19 cellular contexts compared by ENCODE assay signal in the genomic region with DNA sequence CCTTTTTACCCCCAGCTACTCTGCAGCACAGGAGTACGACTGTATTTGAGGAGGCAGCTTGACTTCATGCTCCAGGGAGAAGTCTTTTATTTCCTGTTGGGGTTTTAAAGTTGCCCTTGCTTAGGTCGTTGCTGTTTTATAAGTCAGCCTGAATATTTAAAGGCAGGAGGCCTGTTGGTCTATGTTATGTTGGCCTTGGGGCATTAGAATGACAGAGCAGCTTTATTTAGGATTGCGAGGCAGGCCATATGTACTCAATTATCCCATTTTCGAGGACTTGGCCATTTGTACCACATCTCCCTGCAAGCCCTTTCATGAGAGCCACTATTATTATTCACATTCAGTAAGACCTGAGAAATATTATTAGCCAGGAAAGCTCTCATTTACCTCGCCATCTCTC. TPM values are rescaled to one million over a fixed set of nuclear protein-coding genes. Genes with fewer than 3 reads are reported as not detected.
DNase-seq lines count a peak whose midpoint lies in the region; ATAC-seq and TF ChIP-seq lines count a peak whose summit lies in the region.
"Had no signal": no experiment of that assay in that cellular context is flagged by ENCODE, and none has a peak within 500 bp of the region (broad histone marks: within the 10 kb centered on the region; RNA-seq: fewer than 3 reads in every experiment).

No MANE protein-coding gene starts in this region.

- no peak for ATAC-seq in Right ventricle myocardium inferior
- ATAC-seq in stimulated activated effector memory CD8-positive, alpha-beta T cell treated with anti-CD3 and anti-CD28 coated beads, Interleukin-12 subunit alpha, Interleukin-12 subunit beta, amount 100 ng/mL, for 72 hours: no peak

- H3K27ac ChIP-seq in cardiac muscle cell (peak overlapping the region; percentile 55), SK-N-MC (peak overlapping the region; percentile 76)
- H3K27ac ChIP-seq: 22Rv1, PC-9 had no signal

- peaks cover 20% of the 10 kb centered on the region for H3K4me1 ChIP-seq in cardiac muscle cell (ENCODE audit: low read depth)

- no peak overlapping the region for H3K27ac Mint-ChIP-seq in type B pancreatic cell
- H3K27ac Mint-ChIP-seq in stimulated activated effector memory CD8-positive, alpha-beta T cell treated with anti-CD3 and anti-CD28 coated beads, Interleukin-12 subunit alpha, Interleukin-12 subunit beta, amount 100 ng/mL, for 72 hours: no peak overlapping the region
- H3K27ac Mint-ChIP-seq: IgD-negative memory B cell had no signal

- H3K27me3 ChIP-seq in cardiac muscle cell: no peaks in the 10 kb centered on the region

- H3K9me3 ChIP-seq in cardiac muscle cell (ENCODE audit: low read depth) (no peaks in the 10 kb centered on the region), SK-N-MC (ENCODE audit: low read depth, low read length) (no peaks in the 10 kb centered on the region)

- H3K4me1 Mint-ChIP-seq in type B pancreatic cell (ENCODE audit: unreplicated experiment): peaks cover 42% of the 10 kb centered on the region
- H3K4me1 Mint-ChIP-seq in stimulated activated effector memory CD8-positive, alpha-beta T cell treated with anti-CD3 and anti-CD28 coated beads, Interleukin-12 subunit alpha, Interleukin-12 subunit beta, amount 100 ng/mL, for 72 hours: no peaks in the 10 kb centered on the region
- H3K4me1 Mint-ChIP-seq: IgD-negative memory B cell had no signal

- H3K36me3 Mint-ChIP-seq in type B pancreatic cell: peaks cover 13% of the 10 kb centered on the region
- no peaks in the 10 kb centered on the region for H3K36me3 Mint-ChIP-seq in stimulated activated effector memory CD8-positive, alpha-beta T cell treated with anti-CD3 and anti-CD28 coated beads, Interleukin-12 subunit alpha, Interleukin-12 subunit beta, amount 100 ng/mL, for 72 hours
- H3K36me3 Mint-ChIP-seq: IgD-negative memory B cell had no signal

- TF ChIP-seq CTCF in cardiac muscle cell (IDR thresholded peaks at IDR 0.05; ENCODE audit: low read depth, low read length) (no peak), type B pancreatic cell (conservative IDR thresholded peaks at IDR 0.05) (no peak)

- intact Hi-C loops in Right ventricle myocardium inferior (cut with DNase I): no loop called here

- H3K9me3 Mint-ChIP-seq in type B pancreatic cell: peaks cover 2% of the 10 kb centered on the region
- H3K9me3 Mint-ChIP-seq in stimulated activated effector memory CD8-positive, alpha-beta T cell treated with anti-CD3 and anti-CD28 coated beads, Interleukin-12 subunit alpha, Interleukin-12 subunit beta, amount 100 ng/mL, for 72 hours: peaks cover 4% of the 10 kb centered on the region

- H3K9ac ChIP-seq in SK-N-MC (ENCODE audit: insufficient read length): peak overlapping the region; percentile 7

- no peaks in the 10 kb centered on the region for H3K27me3 Mint-ChIP-seq in type B pancreatic cell

- H3K4me3 Mint-ChIP-seq in type B pancreatic cell: peak overlapping the region; percentile 7
- H3K4me3 Mint-ChIP-seq in stimulated activated effector memory CD8-positive, alpha-beta T cell treated with anti-CD3 and anti-CD28 coated beads, Interleukin-12 subunit alpha, Interleukin-12 subunit beta, amount 100 ng/mL, for 72 hours: no peak overlapping the region
- H3K4me3 Mint-ChIP-seq: IgD-negative memory B cell had no signal

- DNase-seq in cardiac muscle cell (ENCODE audit: low read depth in 1 of 2, low spot score in 1 of 2) (no peak), Right ventricle myocardium inferior (ENCODE audit: missing footprints) (no peak), SK-N-MC (ENCODE audit: low read depth, low spot score) (peak; percentile 45), fibroblast of peridontal ligament (ENCODE audit: extremely low read depth) (peak; percentile 53), type B pancreatic cell (ENCODE audit: extremely low spot score, unreplicated experiment) (no peak), 8988T (no peak), DMS53 treated with DMSO at 0.1 percent for 48 hours (lab: John Stamatoyannopoulos, UW; ENCODE audit: unreplicated experiment) (no peak)
- no peak for DNase-seq in stimulated activated effector memory CD8-positive, alpha-beta T cell treated with anti-CD3 and anti-CD28 coated beads, Interleukin-12 subunit alpha, Interleukin-12 subunit beta, amount 100 ng/mL, for 72 hours (ENCODE audit: low spot score in 2 of 2)
- DNase-seq: C1 segment of cervical spinal cord, EL, MV-4-11, NCI-H1417 treated with DMSO at 0.1 percent for 48 hours, NCI-H1930, NCI-H446 treated with DMSO at 0.1 percent for 48 hours, NCI-H82, PC-9, Right ventricle myocardium superior had no signal

- H3K4me3 ChIP-seq in cardiac muscle cell (no peak overlapping the region), SK-N-MC (peak overlapping the region; percentile 54)
- H3K4me3 ChIP-seq: PC-9 had no signal

- peaks cover 6% of the 10 kb centered on the region for H3K36me3 ChIP-seq in cardiac muscle cell
- no peaks in the 10 kb centered on the region for H3K36me3 ChIP-seq in SK-N-MC (ENCODE audit: insufficient read depth, low read length)

RNA-seq across cellular contexts. Expression of a gene that starts 47.0 kb away (rescaled TPM):
- total RNA-seq in cardiac muscle cell (141 and 177 TPM in 2 replicates), Right ventricle myocardium inferior (3.8 TPM), type B pancreatic cell (ENCODE audit: low replicate concordance) (6.1 and 22.1 TPM in 2 replicates)
- 58.9 and 60.7 TPM in 2 replicates for polyA plus RNA-seq in cardiac muscle cell

Comparison
In these comparisons a context has a peak if more than half of its experiments do, and no peak if none do; other contexts are left out.
1. DNase-seq: peak in SK-N-MC (single experiment) and fibroblast of peridontal ligament (single experiment); none in cardiac muscle cell (0 of 2), Right ventricle myocardium inferior (single experiment), type B pancreatic cell (single experiment), 8988T (single experiment), stimulated activated effector memory CD8-positive, alpha-beta T cell treated with anti-CD3 and anti-CD28 coated beads, Interleukin-12 subunit alpha, Interleukin-12 subunit beta, amount 100 ng/mL, for 72 hours (0 of 2) and DMS53 treated with DMSO at 0.1 percent for 48 hours (single experiment).